20 cellular contexts compared by ENCODE assay signal in genomic region chr10:110584006-110584405, GRCh38.
"Had no signal": no experiment of that assay in that cellular context is flagged by ENCODE, and none has a peak within 500 bp of the region (broad histone marks: within the 10 kb centered on the region; RNA-seq: fewer than 3 reads in every experiment).

No MANE protein-coding gene starts in this region.

- DNase-seq: effector memory CD4-positive, alpha-beta T cell; gastrocnemius medialis; islet precursor cell; mammary epithelial cell; natural killer cell; nucleus accumbens; ovary; right cardiac atrium; stimulated activated CD4-positive, alpha-beta T cell treated with anti-CD3 and anti-CD28 coated beads, Interleukin-2, amount 100 ng/mL, for 48 hours; stimulated activated naive CD8-positive, alpha-beta T cell treated with anti-CD3 and anti-CD28 coated beads, Interleukin-15, Interleukin-2, amounts not matched to agents 100 U/mL and 50 U/mL, for 24 hours; thyroid gland had no signal

- H3K27ac ChIP-seq: epithelial cell of prostate, esophagus muscularis mucosa, gastrocnemius medialis, ovary, suprapubic skin, thyroid gland had no signal

- H3K4me1 Mint-ChIP-seq: natural killer cell had no signal

- H3K4me1 ChIP-seq: esophagus muscularis mucosa, gastrocnemius medialis, suprapubic skin, thyroid gland had no signal

- ATAC-seq: gastrocnemius medialis; left lobe of liver; natural killer cell; right cardiac atrium; stimulated activated naive CD8-positive, alpha-beta T cell treated with anti-CD3 and anti-CD28 coated beads, Interleukin-15, Interleukin-2, amounts not matched to agents 100 U/mL and 50 U/mL, for 24 hours had no signal

- H3K27ac Mint-ChIP-seq: type B pancreatic cell had no signal

- H3K36me3 ChIP-seq: ovary had no signal

- H3K27me3 Mint-ChIP-seq: type B pancreatic cell had no signal

- H3K4me3 Mint-ChIP-seq: natural killer cell, neural crest cell, type B pancreatic cell had no signal

- H3K9me3 Mint-ChIP-seq: natural killer cell, neural crest cell, type B pancreatic cell had no signal

- H3K27me3 ChIP-seq: esophagus muscularis mucosa, gastrocnemius medialis, ovary, suprapubic skin, thyroid gland had no signal

- H3K4me3 ChIP-seq: esophagus muscularis mucosa, gastrocnemius medialis, ovary, smooth muscle cell, suprapubic skin, thyroid gland had no signal

- H3K4me2 ChIP-seq: smooth muscle cell had no signal

- FAIRE-seq: endometrium, urothelium cell line had no signal

- H3K9me3 ChIP-seq: esophagus muscularis mucosa, gastrocnemius medialis, ovary, suprapubic skin, thyroid gland had no signal
